17 cellular contexts compared by ENCODE assay signal in genomic region chr9:76351006-76351405, GRCh38.
"Had no signal": no experiment of that assay in that cellular context is flagged by ENCODE, and none has a peak within 500 bp of the region (broad histone marks: within the 10 kb centered on the region; RNA-seq: fewer than 3 reads in every experiment).

No MANE protein-coding gene starts in this region.

- H3K4me3 Mint-ChIP-seq: activated naive CD4-positive, alpha-beta T cell treated with anti-CD3 and anti-CD28 coated beads, Interleukin-2, amount 50 U/mL, for 24 hours; brain; nephron progenitor cell had no signal

- H3K9me3 Mint-ChIP-seq: activated naive CD4-positive, alpha-beta T cell treated with anti-CD3 and anti-CD28 coated beads, Interleukin-2, amount 50 U/mL, for 24 hours; nephron progenitor cell had no signal

- H3K36me3 Mint-ChIP-seq: activated naive CD4-positive, alpha-beta T cell treated with anti-CD3 and anti-CD28 coated beads, Interleukin-2, amount 50 U/mL, for 24 hours; brain had no signal

- H3K4me3 ChIP-seq: esophagus muscularis mucosa, ovary, vagina had no signal

- H3K4me1 ChIP-seq: esophagus muscularis mucosa, vagina had no signal

- DNase-seq: activated CD4-positive, alpha-beta T cell treated with anti-CD3 and anti-CD28 coated beads, Interleukin-2, amount 50 U/mL, for 4 hours; activated CD4-positive, CD25-positive, alpha-beta regulatory T cell treated with anti-CD3 and anti-CD28 coated beads, Interleukin-2, amount 50 U/mL, for 72 hours; activated effector memory CD4-positive, alpha-beta T cell treated with Interleukin-2 at 50 U/mL for 16 hours; activated T-cell treated with anti-CD3 and anti-CD28 coated beads, Interleukin-2, amount 50 U/mL, for 1 hour; amniotic stem cell; dermis blood vessel endothelial cell; hypothalamus; kidney glomerular epithelial cell; mesendoderm; nephron progenitor cell; ovary; stimulated activated CD4-positive, alpha-beta T cell treated with anti-CD3 and anti-CD28 coated beads, Interleukin-15, amount 100 ng/mL, for 24 hours; stimulated activated CD4-positive, alpha-beta T cell treated with anti-CD3 and anti-CD28 coated beads, Interleukin-4, amount 100 ng/mL, for 4 hours had no signal

- H3K4me1 Mint-ChIP-seq: activated naive CD4-positive, alpha-beta T cell treated with anti-CD3 and anti-CD28 coated beads, Interleukin-2, amount 50 U/mL, for 24 hours; brain had no signal

- H3K27me3 ChIP-seq: esophagus muscularis mucosa, ovary, vagina had no signal

- H3K9me3 ChIP-seq: esophagus muscularis mucosa, ovary, vagina had no signal

- H3K27ac Mint-ChIP-seq: activated naive CD4-positive, alpha-beta T cell treated with anti-CD3 and anti-CD28 coated beads, Interleukin-2, amount 50 U/mL, for 24 hours; brain had no signal

- H3K36me3 ChIP-seq: esophagus muscularis mucosa, ovary, vagina had no signal

- H3K27ac ChIP-seq: esophagus muscularis mucosa, ovary, vagina had no signal
